21 cellular contexts compared by ENCODE assay signal in the genomic region with DNA sequence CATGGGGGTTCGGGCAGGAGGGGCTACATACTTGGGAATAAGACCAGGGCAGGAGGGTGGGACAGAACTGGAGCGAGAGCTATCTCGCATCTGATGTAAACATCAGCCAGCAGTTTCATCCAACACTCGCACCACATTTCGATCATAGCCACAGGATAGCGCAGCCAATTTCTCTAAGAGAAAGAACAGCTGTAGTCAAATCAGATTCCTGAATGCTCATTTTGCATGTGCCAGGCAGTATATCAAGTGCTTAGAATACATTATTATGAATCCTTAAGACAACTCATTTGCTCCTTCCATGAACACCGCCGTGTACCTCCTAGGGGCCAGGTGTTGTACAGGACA. TPM values are rescaled to one million over a fixed set of nuclear protein-coding genes. Genes with fewer than 3 reads are reported as not detected.
A peak's percentile ranks its signal among the peaks of the same experiment; 100 is the strongest.
DNase-seq lines count a peak whose midpoint lies in the region; ATAC-seq and TF ChIP-seq lines count a peak whose summit lies in the region.
"Had no signal": no experiment of that assay in that cellular context is flagged by ENCODE, and none has a peak within 500 bp of the region (broad histone marks: within the 10 kb centered on the region; RNA-seq: fewer than 3 reads in every experiment).

No MANE protein-coding gene starts in this region.

- no peak for TF ChIP-seq CTCF in chondrocyte (IDR thresholded peaks at IDR 0.05)
- TF ChIP-seq CTCF in omental fat pad (IDR thresholded peaks at IDR 0.05) = no peak

- no peaks in the 10 kb centered on the region for H3K27me3 Mint-ChIP-seq in activated T-cell treated with anti-CD3 and anti-CD28 coated beads, Interleukin-2, amount 50 U/mL, for 24 hours
- H3K27me3 Mint-ChIP-seq in chondrocyte (ENCODE audit: low read depth) = no peaks in the 10 kb centered on the region
- H3K27me3 Mint-ChIP-seq: activated CD4-positive, alpha-beta memory T cell treated with anti-CD3 and anti-CD28 coated beads for 36 hours had no signal

- peak overlapping the region; percentile 30 for H3K27ac Mint-ChIP-seq in activated T-cell treated with anti-CD3 and anti-CD28 coated beads, Interleukin-2, amount 50 U/mL, for 24 hours
- no peak overlapping the region for H3K27ac Mint-ChIP-seq in chondrocyte (ENCODE audit: unreplicated experiment)
- H3K27ac Mint-ChIP-seq: activated CD4-positive, alpha-beta memory T cell treated with anti-CD3 and anti-CD28 coated beads for 36 hours; endodermal cell had no signal

- no peak for ATAC-seq in sciatic nerve
- no peak for ATAC-seq in activated CD4-positive, CD25-positive, alpha-beta regulatory T cell treated with anti-CD3 and anti-CD28 coated beads, Interleukin-2, amount 50 U/mL, for 24 hours
- ATAC-seq in omental fat pad (ENCODE audit: low FRiP score) = no peak
- ATAC-seq: GM12878, Panc1 had no signal

- no peaks in the 10 kb centered on the region for H3K9me3 Mint-ChIP-seq in activated T-cell treated with anti-CD3 and anti-CD28 coated beads, Interleukin-2, amount 50 U/mL, for 24 hours
- H3K9me3 Mint-ChIP-seq in chondrocyte (ENCODE audit: low read depth) = no peaks in the 10 kb centered on the region
- H3K9me3 Mint-ChIP-seq: activated CD4-positive, alpha-beta memory T cell treated with anti-CD3 and anti-CD28 coated beads for 36 hours; endodermal cell had no signal

- H3K4me3 Mint-ChIP-seq in activated T-cell treated with anti-CD3 and anti-CD28 coated beads, Interleukin-2, amount 50 U/mL, for 24 hours = no peak overlapping the region
- H3K4me3 Mint-ChIP-seq in chondrocyte (ENCODE audit: unreplicated experiment) = no peak overlapping the region
- H3K4me3 Mint-ChIP-seq: activated CD4-positive, alpha-beta memory T cell treated with anti-CD3 and anti-CD28 coated beads for 36 hours; endodermal cell had no signal

- H3K36me3 Mint-ChIP-seq in activated T-cell treated with anti-CD3 and anti-CD28 coated beads, Interleukin-2, amount 50 U/mL, for 24 hours (ENCODE audit: low read depth) = peaks cover 5% of the 10 kb centered on the region
- H3K36me3 Mint-ChIP-seq in chondrocyte (ENCODE audit: low read depth) = no peaks in the 10 kb centered on the region
- H3K36me3 Mint-ChIP-seq: activated CD4-positive, alpha-beta memory T cell treated with anti-CD3 and anti-CD28 coated beads for 36 hours had no signal

- peaks cover 78% of the 10 kb centered on the region for H3K4me1 Mint-ChIP-seq in activated T-cell treated with anti-CD3 and anti-CD28 coated beads, Interleukin-2, amount 50 U/mL, for 24 hours (ENCODE audit: low read depth)
- H3K4me1 Mint-ChIP-seq in chondrocyte (ENCODE audit: low read depth) = peaks cover 30% of the 10 kb centered on the region

- no peak for DNase-seq in activated T-cell treated with anti-CD3 and anti-CD28 coated beads, Interleukin-2, amount 50 U/mL, for 24 hours
- DNase-seq in activated T-cell treated with anti-CD3 and anti-CD28 coated beads for 4 hours (no peak), NCI-H526 treated with DMSO at 0.1 percent for 48 hours (lab: John Stamatoyannopoulos, UW) (peak; percentile 81), chondrocyte (ENCODE audit: low spot score) (peak; percentile 36), sciatic nerve (ENCODE audit: low spot score) (peak; percentile 4), omental fat pad (ENCODE audit: low spot score) (no peak), DMS79 treated with DMSO at 0.1 percent for 48 hours (lab: John Stamatoyannopoulos, UW) (no peak)
- DNase-seq: activated CD4-positive, alpha-beta memory T cell treated with anti-CD3 and anti-CD28 coated beads for 36 hours; anterior cingulate cortex; endodermal cell; GDM1; NCI-H82; SK-N-SH; stimulated activated CD4-positive, alpha-beta T cell treated with anti-CD3 and anti-CD28 coated beads, Interleukin-2, amount 100 ng/mL, for 48 hours had no signal

- intact Hi-C loops in sciatic nerve (cut with DNase I) = loop anchor here (10.0 kb wide), 1 partner anchor 63 kb away; no protein-coding TSS in a partner anchor

RNA-seq across cellular contexts. Expression of a gene that starts 14.5 kb away (rescaled TPM):
- 44.4 to 55.6 TPM (median 45.8 TPM) in 3 replicates for total RNA-seq in chondrocyte
- 37.2 TPM for total RNA-seq in sciatic nerve
- total RNA-seq in omental fat pad = 10 to 100 TPM; 29.5 to 62.4 (median 30.5) TPM

RNA-seq across cellular contexts. Expression of a gene that starts 23.4 kb away (rescaled TPM):
- not detected in 3 replicates for total RNA-seq in chondrocyte
- not detected for total RNA-seq in sciatic nerve
- under 1 TPM in 1 of 4 donors, not detected in 3; 0.79 TPM for total RNA-seq in omental fat pad
- total RNA-seq: activated CD4-positive, alpha-beta memory T cell treated with anti-CD3 and anti-CD28 coated beads for 36 hours; cerebellum; endodermal cell; M059J; skeletal muscle tissue; suprapubic skin had no signal

RNA-seq across cellular contexts. Expression of a gene that starts 36.7 kb away (rescaled TPM):
- total RNA-seq in chondrocyte (17.8 to 18.3 TPM (median 18.3 TPM) in 3 replicates), sciatic nerve (14.8 TPM), omental fat pad (10 to 100 TPM; 10.4 to 22.7 (median 12.8) TPM)

RNA-seq across cellular contexts. Expression of a gene that starts 42.4 kb away (rescaled TPM):
- total RNA-seq in chondrocyte (not detected in 3 replicates), sciatic nerve (not detected), omental fat pad (not detected)
- total RNA-seq: activated CD4-positive, alpha-beta memory T cell treated with anti-CD3 and anti-CD28 coated beads for 36 hours; cerebellum; endodermal cell; GM12878; M059J; skeletal muscle tissue; suprapubic skin had no signal

Comparison
In these comparisons a context has a peak if more than half of its experiments do, and no peak if none do; other contexts are left out.
1. DNase-seq: peak in NCI-H526 treated with DMSO at 0.1 percent for 48 hours (single experiment), chondrocyte (single experiment) and sciatic nerve (single experiment); none in activated T-cell treated with anti-CD3 and anti-CD28 coated beads, Interleukin-2, amount 50 U/mL, for 24 hours (single experiment), activated T-cell treated with anti-CD3 and anti-CD28 coated beads for 4 hours (single experiment), omental fat pad (single experiment) and DMS79 treated with DMSO at 0.1 percent for 48 hours (single experiment).